ENCODE assay signal across 1 cellular context in genomic region chr3:190144816-190145215, GRCh38. TPM values are rescaled to one million over a fixed set of nuclear protein-coding genes. Genes with fewer than 3 reads are reported as not detected.
"Had no signal": no experiment of that assay in that cellular context is flagged by ENCODE, and none has a peak within 500 bp of the region (broad histone marks: within the 10 kb centered on the region; RNA-seq: fewer than 3 reads in every experiment).

No MANE protein-coding gene starts in this region.

RNA-seq across cellular contexts. Expression of gene P3H2, which starts 24.1 kb away (rescaled TPM):
- total RNA-seq: naive thymus-derived CD8-positive, alpha-beta T cell had no signal
- polyA plus RNA-seq: naive thymus-derived CD8-positive, alpha-beta T cell had no signal
